Comparison of ENCODE assay signal across 19 cellular contexts in genomic region chr2:200144571-200144970, GRCh38.
A peak's percentile ranks its signal among the peaks of the same experiment; 100 is the strongest.
DNase-seq lines count a peak whose midpoint lies in the region; ATAC-seq, FAIRE-seq and TF ChIP-seq lines count a peak whose summit lies in the region.
"Had no signal": no experiment of that assay in that cellular context is flagged by ENCODE, and none has a peak within 500 bp of the region (broad histone marks: within the 10 kb centered on the region; RNA-seq: fewer than 3 reads in every experiment).

No MANE protein-coding gene starts in this region.

- H2BK15ac ChIP-seq in mesendoderm (replicated peaks; ENCODE audit: low read depth): no peak overlapping the region

- no peak overlapping the region for H3K27ac ChIP-seq in K562 (ENCODE audit: extremely low read depth, low read depth, low read length)
- H3K27ac ChIP-seq in mesendoderm (ENCODE audit: low read depth, low read length): no peak overlapping the region
- H3K27ac ChIP-seq: BLaER1, C4-2B had no signal

- no peak overlapping the region for H2BK5ac ChIP-seq in mesendoderm (ENCODE audit: low read length)

- TF ChIP-seq RAD21 in K562 (CRISPR knock-in tag; conservative IDR thresholded peaks at IDR 0.05 in 1 of 2, IDR thresholded peaks at IDR 0.05 in 1 of 2): no peak

- peaks cover 22% of the 10 kb centered on the region for H3K9me3 Mint-ChIP-seq in progenitor cell of endocrine pancreas (ENCODE audit: low read depth)
- H3K9me3 Mint-ChIP-seq: CD8-positive, alpha-beta T cell had no signal

- BruUV-seq in K562 (replicated peaks; lab: Mats Ljungman, UMichigan): no TSS peak

- H3K4ac ChIP-seq in mesendoderm (ENCODE audit: low read depth, low read length): no peak overlapping the region

- in situ Hi-C loops in K562 (cut with MboI): no loop called here

- no peak overlapping the region for H3K56ac ChIP-seq in mesendoderm (ENCODE audit: low read length)

- H2AK5ac ChIP-seq in mesendoderm (ENCODE audit: low read length): no peak overlapping the region

- no peak overlapping the region for H4K8ac ChIP-seq in mesendoderm (ENCODE audit: low read depth, low read length)

- H3K4me3 Mint-ChIP-seq in progenitor cell of endocrine pancreas (ENCODE audit: low read depth): no peak overlapping the region
- H3K4me3 Mint-ChIP-seq: B cell; CD4-positive, CD25-positive, alpha-beta regulatory T cell; CD8-positive, alpha-beta T cell had no signal

- POLR2A ChIA-PET in K562 (lab: Yijun Ruan, JAX): no interaction called here

- H2AFZ ChIP-seq in K562 (ENCODE audit: low read depth, low read length): no peak overlapping the region

- no peaks in the 10 kb centered on the region for H4K20me1 ChIP-seq in K562 (replicated peaks; ENCODE audit: control insufficient read depth, insufficient read depth, low read length)
- H4K20me1 ChIP-seq: BLaER1 had no signal

- H3K27me3 Mint-ChIP-seq in progenitor cell of endocrine pancreas: no peaks in the 10 kb centered on the region

- no peak for DNase-seq in K562 (ENCODE audit: extremely low read depth in 1 of 4, low spot score in 3 of 4)
- DNase-seq in mesendoderm: no peak
- no peak for DNase-seq in progenitor cell of endocrine pancreas (ENCODE audit: low spot score, unreplicated experiment)
- no peak for DNase-seq in central memory CD4-positive, alpha-beta T cell
- no peak for DNase-seq in NCI-H2107 (lab: John Stamatoyannopoulos, UW)
- DNase-seq: Caco-2; CD4-positive, CD25-positive, alpha-beta regulatory T cell; CD8-positive, alpha-beta T cell; DMS153; DND-41; GOT3; H7; HCEC 1CT had no signal

- no peak overlapping the region for H3K18ac ChIP-seq in mesendoderm (ENCODE audit: low read length)

- no peaks in the 10 kb centered on the region for H3K79me1 ChIP-seq in mesendoderm (ENCODE audit: low read length)

- H3K79me2 ChIP-seq in K562 (ENCODE audit: control insufficient read depth, insufficient read depth, low read length): no peaks in the 10 kb centered on the region
- H3K79me2 ChIP-seq in mesendoderm (ENCODE audit: control insufficient read depth, insufficient read depth, low read length): no peaks in the 10 kb centered on the region

- no peak overlapping the region for H3K4me3 ChIP-seq in K562
- H3K4me3 ChIP-seq in mesendoderm (ENCODE audit: low read length): peak overlapping the region; percentile 8
- H3K4me3 ChIP-seq: BLaER1 had no signal

- H3K4me2 ChIP-seq in K562 (ENCODE audit: insufficient read depth, low read length): no peak overlapping the region
- no peak overlapping the region for H3K4me2 ChIP-seq in mesendoderm (ENCODE audit: low read length)
- H3K4me2 ChIP-seq: BLaER1 had no signal

- peaks cover 2% of the 10 kb centered on the region for H3K4me1 Mint-ChIP-seq in progenitor cell of endocrine pancreas (ENCODE audit: low read depth)
- H3K4me1 Mint-ChIP-seq: B cell; CD4-positive, CD25-positive, alpha-beta regulatory T cell had no signal

- no peaks in the 10 kb centered on the region for H3K36me3 ChIP-seq in K562 (ENCODE audit: control insufficient read depth, insufficient read depth, low read length)
- H3K36me3 ChIP-seq in mesendoderm (ENCODE audit: control insufficient read depth, insufficient read depth, low read length): no peaks in the 10 kb centered on the region
- H3K36me3 ChIP-seq: BLaER1 had no signal

- no peaks in the 10 kb centered on the region for H3K27me3 ChIP-seq in K562 (ENCODE audit: control insufficient read depth in 2 of 2, insufficient read depth in 2 of 2, low read length in 2 of 2)
- H3K27me3 ChIP-seq in mesendoderm (ENCODE audit: insufficient read depth, low read length, poor library complexity): no peaks in the 10 kb centered on the region
- H3K27me3 ChIP-seq: BLaER1 had no signal

- no peaks in the 10 kb centered on the region; the same call in 1 of the 2 replicates for H3K9me3 ChIP-seq in K562 (replicated peaks; ENCODE audit: control insufficient read depth, insufficient read depth, low read depth, low read length)

- no peaks in the 10 kb centered on the region for H3K4me1 ChIP-seq in K562 (replicated peaks in 1 of 2; ENCODE audit: control insufficient read depth in 2 of 2, insufficient read depth in 2 of 2, low read length in 2 of 2)
- no peaks in the 10 kb centered on the region for H3K4me1 ChIP-seq in mesendoderm (ENCODE audit: control insufficient read depth, low read depth, low read length)
- H3K4me1 ChIP-seq: BLaER1 had no signal

- no peak for ATAC-seq in K562
- ATAC-seq in HG03196 (IDR thresholded peaks at IDR 0.05; ENCODE audit: unreplicated experiment): no peak
- ATAC-seq: CD8-positive, alpha-beta T cell had no signal

- H3K36me3 Mint-ChIP-seq in progenitor cell of endocrine pancreas (ENCODE audit: insufficient read depth): peaks cover 5% of the 10 kb centered on the region
- H3K36me3 Mint-ChIP-seq: CD4-positive, CD25-positive, alpha-beta regulatory T cell; CD8-positive, alpha-beta T cell had no signal

- no peak overlapping the region for H3K9ac ChIP-seq in K562 (ENCODE audit: insufficient read depth in 1 of 2, low read depth in 2 of 2, low read length in 2 of 2)
- H3K9ac ChIP-seq in mesendoderm (ENCODE audit: low read length): no peak overlapping the region
- H3K9ac ChIP-seq: BLaER1 had no signal

- no peak overlapping the region for H2BK120ac ChIP-seq in mesendoderm (ENCODE audit: low read depth, low read length)

- H3K9me1 ChIP-seq in K562 (ENCODE audit: control insufficient read depth, insufficient read depth, low read length): no peaks in the 10 kb centered on the region

- no peak for FAIRE-seq in K562 (lab: Jason Lieb, UNC)
- FAIRE-seq: G401.6, GM12892 had no signal

- 50% methylated on average over 2 of the region's 2 CpGs for WGBS in K562 (ENCODE audit: insufficient coverage, low coverage, missing lambda C conversion rate)
- WGBS in mesendoderm (ENCODE audit: extremely low coverage, insufficient coverage, low lambda C conversion rate): no CpG with 5 or more reads among the region's 2 CpGs

- no peak overlapping the region for H3K23ac ChIP-seq in mesendoderm (ENCODE audit: low read length)

- no peak for TF ChIP-seq CTCF in K562 (IDR thresholded peaks at IDR 0.05 in 2 of 3, conservative IDR thresholded peaks at IDR 0.05 in 1 of 3; ENCODE audit: insufficient read depth in 2 of 3, low read depth in 1 of 3, low read length in 3 of 3)
- no peak for TF ChIP-seq CTCF in progenitor cell of endocrine pancreas (IDR thresholded peaks at IDR 0.05; ENCODE audit: unreplicated experiment)

- TF ChIP-seq EP300 in K562 (IDR thresholded peaks at IDR 0.05; ENCODE audit: low read length): no peak

- TF ChIP-seq POLR2A in K562 (conservative IDR thresholded peaks at IDR 0.05): no peak

- intact Hi-C loops in K562 (cut with micrococcal nuclease): no loop called here

- CTCF ChIA-PET in K562 (lab: Yijun Ruan, JAX; ENCODE audit: low intra/inter-chr PET ratio): no interaction called here

- H4K5ac ChIP-seq in mesendoderm (ENCODE audit: low read length): no peak overlapping the region

- H3K27ac Mint-ChIP-seq in progenitor cell of endocrine pancreas: peak overlapping the region; percentile 19
- H3K27ac Mint-ChIP-seq: B cell; CD4-positive, CD25-positive, alpha-beta regulatory T cell; CD8-positive, alpha-beta T cell had no signal

TF ChIP-seq in K562, 482 proteins besides CTCF, POLR2A, EP300 and RAD21:
- TF ChIP-seq CEBPB (tag; IDR thresholded peaks at IDR 0.05): no peak
- peak; percentile 24 for TF ChIP-seq ZFP36 (IDR thresholded peaks at IDR 0.05; ENCODE audit: low read depth, low read length, partially characterized antibody)
- TF ChIP-seq ELF1 (tag; IDR thresholded peaks at IDR 0.05): no peak
